Comparison of ENCODE assay signal across 1 cellular context in the genomic region with DNA sequence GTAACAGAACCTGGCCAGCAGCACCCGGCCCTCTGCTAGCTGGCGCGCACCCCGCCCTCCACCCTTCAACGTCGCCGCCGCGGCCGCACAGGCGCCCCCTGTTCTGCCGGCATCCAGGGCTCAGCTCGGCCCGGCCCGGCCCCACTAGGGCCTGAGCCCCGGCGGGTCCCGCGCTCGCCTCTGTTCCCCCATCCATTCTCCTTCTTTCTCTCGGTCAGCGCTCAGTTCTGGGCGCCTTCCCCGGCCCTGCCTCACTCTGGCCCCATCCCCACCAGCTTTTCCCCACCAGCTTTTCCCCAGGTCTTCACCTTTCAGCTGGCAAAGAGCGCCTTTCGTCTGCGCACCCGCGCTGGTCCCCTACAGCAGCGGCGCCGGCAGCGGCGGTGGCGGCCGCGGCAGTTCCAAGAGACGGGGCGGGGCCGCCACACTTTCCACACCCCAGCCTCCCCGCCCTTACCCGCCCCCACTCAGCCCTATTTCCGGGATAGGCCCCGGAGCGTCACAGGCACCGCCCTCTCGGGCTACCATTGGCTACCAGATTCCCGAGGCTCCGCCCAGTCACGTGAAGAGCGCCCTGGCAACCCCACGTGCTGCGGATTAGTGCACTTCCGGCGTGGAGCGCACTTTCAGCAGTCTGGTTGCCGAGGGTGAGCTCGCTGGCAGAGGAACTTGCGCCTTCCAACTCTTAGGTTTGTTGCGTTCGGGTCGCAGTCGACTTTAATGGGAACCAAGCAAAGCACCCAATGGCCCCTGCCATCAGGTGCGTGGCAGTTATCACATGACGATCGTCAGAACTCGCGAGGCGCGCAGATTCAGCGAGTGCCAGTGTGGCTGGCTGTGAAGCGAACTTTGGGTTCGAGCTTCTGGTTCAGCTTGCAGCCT.
TF ChIP-seq lines count a peak whose summit lies in the region.

A gene (minus strand): TSS at position 403 of the 882 bp plus-strand sequence. CDS start 831 bp downstream, outside the sequence.

TF ChIP-seq in HepG2, 621 proteins besides CTCF, POLR2A, EP300 and RAD21 (continued from another document and continues in another):
- TF ChIP-seq, protein P1, sequence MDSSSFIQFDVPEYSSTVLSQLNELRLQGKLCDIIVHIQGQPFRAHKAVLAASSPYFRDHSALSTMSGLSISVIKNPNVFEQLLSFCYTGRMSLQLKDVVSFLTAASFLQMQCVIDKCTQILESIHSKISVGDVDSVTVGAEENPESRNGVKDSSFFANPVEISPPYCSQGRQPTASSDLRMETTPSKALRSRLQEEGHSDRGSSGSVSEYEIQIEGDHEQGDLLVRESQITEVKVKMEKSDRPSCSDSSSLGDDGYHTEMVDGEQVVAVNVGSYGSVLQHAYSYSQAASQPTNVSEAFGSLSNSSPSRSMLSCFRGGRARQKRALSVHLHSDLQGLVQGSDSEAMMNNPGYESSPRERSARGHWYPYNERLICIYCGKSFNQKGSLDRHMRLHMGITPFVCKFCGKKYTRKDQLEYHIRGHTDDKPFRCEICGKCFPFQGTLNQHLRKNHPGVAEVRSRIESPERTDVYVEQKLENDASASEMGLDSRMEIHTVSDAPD (CRISPR knock-in tag; IDR thresholded peaks at IDR 0.05), result no peak; the same call in 1 of the 2 replicates
- TF ChIP-seq HNRNPK (IDR thresholded peaks at IDR 0.05; ENCODE audit: low read depth, low read length, poor library complexity, severe bottlenecking) (peak; percentile 88), ZNF343 (CRISPR knock-in tag; IDR thresholded peaks at IDR 0.05) (no peak), EHMT2 (IDR thresholded peaks at IDR 0.05; ENCODE audit: borderline replicate concordance, low read depth, low read length) (no peak), ZNF224 (CRISPR knock-in tag; IDR thresholded peaks at IDR 0.05) (peak; percentile 71; the same call in 1 of the 2 replicates), RELA (CRISPR knock-in tag; IDR thresholded peaks at IDR 0.05) (no peak), ZNF644 (CRISPR knock-in tag; IDR thresholded peaks at IDR 0.05; ENCODE audit: low read depth) (peak; percentile 55; the same call in 1 of the 2 replicates), ZNF570 (CRISPR knock-in tag; IDR thresholded peaks at IDR 0.05; ENCODE audit: borderline replicate concordance) (no peak), ZNF24 (IDR thresholded peaks at IDR 0.05) (no peak), PLRG1 (conservative IDR thresholded peaks at IDR 0.05) (no peak), ZNF75D (CRISPR knock-in tag; IDR thresholded peaks at IDR 0.05; ENCODE audit: borderline replicate concordance) (no peak), IKZF1 (IDR thresholded peaks at IDR 0.05) (no peak), FOXC1 (CRISPR knock-in tag; IDR thresholded peaks at IDR 0.05; ENCODE audit: borderline replicate concordance) (no peak), NFIC (IDR thresholded peaks at IDR 0.05; ENCODE audit: low read length) (no peak), SP5 (CRISPR knock-in tag; IDR thresholded peaks at IDR 0.05; ENCODE audit: borderline replicate concordance, low read depth) (peak; percentile 62; the same call in 1 of the 2 replicates), ZNF775 (CRISPR knock-in tag; IDR thresholded peaks at IDR 0.05; ENCODE audit: borderline replicate concordance) (no peak), PAWR (CRISPR knock-in tag; IDR thresholded peaks at IDR 0.05; ENCODE audit: borderline replicate concordance) (no peak), PAX8 (CRISPR knock-in tag; IDR thresholded peaks at IDR 0.05; ENCODE audit: borderline replicate concordance) (no peak), SNAPC2 (CRISPR knock-in tag; IDR thresholded peaks at IDR 0.05) (no peak), KLF13 (CRISPR knock-in tag; IDR thresholded peaks at IDR 0.05) (no peak), JDP2 (CRISPR knock-in tag; IDR thresholded peaks at IDR 0.05; ENCODE audit: borderline replicate concordance) (no peak), FLYWCH1 (CRISPR knock-in tag; IDR thresholded peaks at IDR 0.05) (no peak), MAZ (IDR thresholded peaks at IDR 0.05; ENCODE audit: borderline replicate concordance, low read depth, low read length) (peak; percentile 56; the same call in 1 of the 2 replicates), MAZ (CRISPR knock-in tag; IDR thresholded peaks at IDR 0.05; ENCODE audit: low read depth) (peak; percentile 53), NCOA1 (CRISPR knock-in tag; IDR thresholded peaks at IDR 0.05) (no peak), NAIF1 (CRISPR knock-in tag; IDR thresholded peaks at IDR 0.05; ENCODE audit: borderline replicate concordance) (peak; percentile 63; the same call in 1 of the 2 replicates), ZNF562 (CRISPR knock-in tag; IDR thresholded peaks at IDR 0.05; ENCODE audit: borderline replicate concordance) (no peak), ZNF34 (CRISPR knock-in tag; IDR thresholded peaks at IDR 0.05; ENCODE audit: borderline replicate concordance) (peak; percentile 69; the same call in 1 of the 2 replicates), SOX13 (IDR thresholded peaks at IDR 0.05) (no peak), SOX13 (CRISPR knock-in tag; conservative IDR thresholded peaks at IDR 0.05 in 1 of 2, IDR thresholded peaks at IDR 0.05 in 1 of 2) (peak in 1 of 2 experiments; percentile 34; a peak in 2 of 4 replicates), HOXA5 (CRISPR knock-in tag; IDR thresholded peaks at IDR 0.05) (peak; percentile 86), BHLHE40 (IDR thresholded peaks at IDR 0.05; ENCODE audit: low read length) (peak; percentile 100), ZNF768 (CRISPR knock-in tag; IDR thresholded peaks at IDR 0.05) (0 out of 2 replicates have a peak, but pooled peaks have one; percentile 3), EEA1 (CRISPR knock-in tag; IDR thresholded peaks at IDR 0.05; ENCODE audit: borderline replicate concordance) (no peak), SMAD3 (CRISPR knock-in tag; IDR thresholded peaks at IDR 0.05) (no peak), ZNF292 (CRISPR knock-in tag; IDR thresholded peaks at IDR 0.05; ENCODE audit: borderline replicate concordance, low read depth) (no peak), ZNF274 (CRISPR knock-in tag; IDR thresholded peaks at IDR 0.05) (peak; percentile 75; the same call in 1 of the 2 replicates), GATAD1 (CRISPR knock-in tag; IDR thresholded peaks at IDR 0.05) (peak; percentile 56; the same call in 1 of the 2 replicates), PPARG (CRISPR knock-in tag; conservative IDR thresholded peaks at IDR 0.05) (0 out of 2 replicates have a peak, but pooled peaks have one; percentile 35), HMG20B (CRISPR knock-in tag; conservative IDR thresholded peaks at IDR 0.05) (0 out of 2 replicates have a peak, but pooled peaks have one; percentile 22), MED1 (CRISPR knock-in tag; IDR thresholded peaks at IDR 0.05) (no peak), CCDC6 (CRISPR knock-in tag; IDR thresholded peaks at IDR 0.05) (no peak)
- TF ChIP-seq, protein P2, sequence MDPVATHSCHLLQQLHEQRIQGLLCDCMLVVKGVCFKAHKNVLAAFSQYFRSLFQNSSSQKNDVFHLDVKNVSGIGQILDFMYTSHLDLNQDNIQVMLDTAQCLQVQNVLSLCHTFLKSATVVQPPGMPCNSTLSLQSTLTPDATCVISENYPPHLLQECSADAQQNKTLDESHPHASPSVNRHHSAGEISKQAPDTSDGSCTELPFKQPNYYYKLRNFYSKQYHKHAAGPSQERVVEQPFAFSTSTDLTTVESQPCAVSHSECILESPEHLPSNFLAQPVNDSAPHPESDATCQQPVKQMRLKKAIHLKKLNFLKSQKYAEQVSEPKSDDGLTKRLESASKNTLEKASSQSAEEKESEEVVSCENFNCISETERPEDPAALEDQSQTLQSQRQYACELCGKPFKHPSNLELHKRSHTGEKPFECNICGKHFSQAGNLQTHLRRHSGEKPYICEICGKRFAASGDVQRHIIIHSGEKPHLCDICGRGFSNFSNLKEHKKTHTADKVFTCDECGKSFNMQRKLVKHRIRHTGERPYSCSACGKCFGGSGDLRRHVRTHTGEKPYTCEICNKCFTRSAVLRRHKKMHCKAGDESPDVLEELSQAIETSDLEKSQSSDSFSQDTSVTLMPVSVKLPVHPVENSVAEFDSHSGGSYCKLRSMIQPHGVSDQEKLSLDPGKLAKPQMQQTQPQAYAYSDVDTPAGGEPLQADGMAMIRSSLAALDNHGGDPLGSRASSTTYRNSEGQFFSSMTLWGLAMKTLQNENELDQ (CRISPR knock-in tag; IDR thresholded peaks at IDR 0.05; ENCODE audit: borderline replicate concordance), result no peak
- TF ChIP-seq, protein P3, sequence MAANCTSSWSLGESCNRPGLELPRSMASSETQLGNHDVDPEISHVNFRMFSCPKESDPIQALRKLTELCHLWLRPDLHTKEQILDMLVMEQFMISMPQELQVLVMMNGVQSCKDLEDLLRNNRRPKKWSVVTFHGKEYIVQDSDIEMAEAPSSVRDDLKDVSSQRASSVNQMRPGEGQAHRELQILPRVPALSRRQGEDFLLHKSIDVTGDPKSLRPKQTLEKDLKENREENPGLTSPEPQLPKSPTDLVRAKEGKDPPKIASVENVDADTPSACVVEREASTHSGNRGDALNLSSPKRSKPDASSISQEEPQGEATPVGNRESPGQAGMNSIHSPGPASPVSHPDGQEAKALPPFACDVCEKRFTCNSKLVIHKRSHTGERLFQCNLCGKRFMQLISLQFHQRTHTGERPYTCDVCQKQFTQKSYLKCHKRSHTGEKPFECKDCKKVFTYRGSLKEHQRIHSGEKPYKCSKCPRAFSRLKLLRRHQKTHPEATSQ (CRISPR knock-in tag; IDR thresholded peaks at IDR 0.05; ENCODE audit: borderline replicate concordance), result 0 out of 2 replicates have a peak, but pooled peaks have one; percentile 55
- TF ChIP-seq, protein P4, sequence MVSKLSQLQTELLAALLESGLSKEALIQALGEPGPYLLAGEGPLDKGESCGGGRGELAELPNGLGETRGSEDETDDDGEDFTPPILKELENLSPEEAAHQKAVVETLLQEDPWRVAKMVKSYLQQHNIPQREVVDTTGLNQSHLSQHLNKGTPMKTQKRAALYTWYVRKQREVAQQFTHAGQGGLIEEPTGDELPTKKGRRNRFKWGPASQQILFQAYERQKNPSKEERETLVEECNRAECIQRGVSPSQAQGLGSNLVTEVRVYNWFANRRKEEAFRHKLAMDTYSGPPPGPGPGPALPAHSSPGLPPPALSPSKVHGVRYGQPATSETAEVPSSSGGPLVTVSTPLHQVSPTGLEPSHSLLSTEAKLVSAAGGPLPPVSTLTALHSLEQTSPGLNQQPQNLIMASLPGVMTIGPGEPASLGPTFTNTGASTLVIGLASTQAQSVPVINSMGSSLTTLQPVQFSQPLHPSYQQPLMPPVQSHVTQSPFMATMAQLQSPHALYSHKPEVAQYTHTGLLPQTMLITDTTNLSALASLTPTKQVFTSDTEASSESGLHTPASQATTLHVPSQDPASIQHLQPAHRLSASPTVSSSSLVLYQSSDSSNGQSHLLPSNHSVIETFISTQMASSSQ (IDR thresholded peaks at IDR 0.05; ENCODE audit: low read depth), result no peak
- TF ChIP-seq, protein P4 (CRISPR knock-in tag; IDR thresholded peaks at IDR 0.05; ENCODE audit: borderline replicate concordance), result 0 out of 2 replicates have a peak, but pooled peaks have one; percentile 25
- TF ChIP-seq, protein P5, sequence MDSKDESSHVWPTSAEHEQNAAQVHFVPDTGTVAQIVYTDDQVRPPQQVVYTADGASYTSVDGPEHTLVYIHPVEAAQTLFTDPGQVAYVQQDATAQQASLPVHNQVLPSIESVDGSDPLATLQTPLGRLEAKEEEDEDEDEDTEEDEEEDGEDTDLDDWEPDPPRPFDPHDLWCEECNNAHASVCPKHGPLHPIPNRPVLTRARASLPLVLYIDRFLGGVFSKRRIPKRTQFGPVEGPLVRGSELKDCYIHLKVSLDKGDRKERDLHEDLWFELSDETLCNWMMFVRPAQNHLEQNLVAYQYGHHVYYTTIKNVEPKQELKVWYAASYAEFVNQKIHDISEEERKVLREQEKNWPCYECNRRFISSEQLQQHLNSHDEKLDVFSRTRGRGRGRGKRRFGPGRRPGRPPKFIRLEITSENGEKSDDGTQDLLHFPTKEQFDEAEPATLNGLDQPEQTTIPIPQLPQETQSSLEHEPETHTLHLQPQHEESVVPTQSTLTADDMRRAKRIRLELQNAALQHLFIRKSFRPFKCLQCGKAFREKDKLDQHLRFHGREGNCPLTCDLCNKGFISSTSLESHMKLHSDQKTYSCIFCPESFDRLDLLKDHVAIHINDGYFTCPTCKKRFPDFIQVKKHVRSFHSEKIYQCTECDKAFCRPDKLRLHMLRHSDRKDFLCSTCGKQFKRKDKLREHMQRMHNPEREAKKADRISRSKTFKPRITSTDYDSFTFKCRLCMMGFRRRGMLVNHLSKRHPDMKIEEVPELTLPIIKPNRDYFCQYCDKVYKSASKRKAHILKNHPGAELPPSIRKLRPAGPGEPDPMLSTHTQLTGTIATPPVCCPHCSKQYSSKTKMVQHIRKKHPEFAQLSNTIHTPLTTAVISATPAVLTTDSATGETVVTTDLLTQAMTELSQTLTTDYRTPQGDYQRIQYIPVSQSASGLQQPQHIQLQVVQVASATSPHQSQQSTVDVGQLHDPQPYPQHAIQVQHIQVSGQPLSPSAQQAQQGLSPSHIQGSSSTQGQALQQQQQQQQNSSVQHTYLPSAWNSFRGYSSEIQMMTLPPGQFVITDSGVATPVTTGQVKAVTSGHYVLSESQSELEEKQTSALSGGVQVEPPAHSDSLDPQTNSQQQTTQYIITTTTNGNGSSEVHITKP (CRISPR knock-in tag; IDR thresholded peaks at IDR 0.05; ENCODE audit: low read depth), result no peak
- TF ChIP-seq, protein P6, sequence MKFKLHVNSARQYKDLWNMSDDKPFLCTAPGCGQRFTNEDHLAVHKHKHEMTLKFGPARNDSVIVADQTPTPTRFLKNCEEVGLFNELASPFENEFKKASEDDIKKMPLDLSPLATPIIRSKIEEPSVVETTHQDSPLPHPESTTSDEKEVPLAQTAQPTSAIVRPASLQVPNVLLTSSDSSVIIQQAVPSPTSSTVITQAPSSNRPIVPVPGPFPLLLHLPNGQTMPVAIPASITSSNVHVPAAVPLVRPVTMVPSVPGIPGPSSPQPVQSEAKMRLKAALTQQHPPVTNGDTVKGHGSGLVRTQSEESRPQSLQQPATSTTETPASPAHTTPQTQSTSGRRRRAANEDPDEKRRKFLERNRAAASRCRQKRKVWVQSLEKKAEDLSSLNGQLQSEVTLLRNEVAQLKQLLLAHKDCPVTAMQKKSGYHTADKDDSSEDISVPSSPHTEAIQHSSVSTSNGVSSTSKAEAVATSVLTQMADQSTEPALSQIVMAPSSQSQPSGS (CRISPR knock-in tag; IDR thresholded peaks at IDR 0.05), result 0 out of 2 replicates have a peak, but pooled peaks have one; percentile 16
- TF ChIP-seq, protein P7, sequence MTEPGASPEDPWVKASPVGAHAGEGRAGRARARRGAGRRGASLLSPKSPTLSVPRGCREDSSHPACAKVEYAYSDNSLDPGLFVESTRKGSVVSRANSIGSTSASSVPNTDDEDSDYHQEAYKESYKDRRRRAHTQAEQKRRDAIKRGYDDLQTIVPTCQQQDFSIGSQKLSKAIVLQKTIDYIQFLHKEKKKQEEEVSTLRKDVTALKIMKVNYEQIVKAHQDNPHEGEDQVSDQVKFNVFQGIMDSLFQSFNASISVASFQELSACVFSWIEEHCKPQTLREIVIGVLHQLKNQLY (CRISPR knock-in tag; IDR thresholded peaks at IDR 0.05), result peak; percentile 94
